1 cellular context compared by ENCODE assay signal in the genomic region with DNA sequence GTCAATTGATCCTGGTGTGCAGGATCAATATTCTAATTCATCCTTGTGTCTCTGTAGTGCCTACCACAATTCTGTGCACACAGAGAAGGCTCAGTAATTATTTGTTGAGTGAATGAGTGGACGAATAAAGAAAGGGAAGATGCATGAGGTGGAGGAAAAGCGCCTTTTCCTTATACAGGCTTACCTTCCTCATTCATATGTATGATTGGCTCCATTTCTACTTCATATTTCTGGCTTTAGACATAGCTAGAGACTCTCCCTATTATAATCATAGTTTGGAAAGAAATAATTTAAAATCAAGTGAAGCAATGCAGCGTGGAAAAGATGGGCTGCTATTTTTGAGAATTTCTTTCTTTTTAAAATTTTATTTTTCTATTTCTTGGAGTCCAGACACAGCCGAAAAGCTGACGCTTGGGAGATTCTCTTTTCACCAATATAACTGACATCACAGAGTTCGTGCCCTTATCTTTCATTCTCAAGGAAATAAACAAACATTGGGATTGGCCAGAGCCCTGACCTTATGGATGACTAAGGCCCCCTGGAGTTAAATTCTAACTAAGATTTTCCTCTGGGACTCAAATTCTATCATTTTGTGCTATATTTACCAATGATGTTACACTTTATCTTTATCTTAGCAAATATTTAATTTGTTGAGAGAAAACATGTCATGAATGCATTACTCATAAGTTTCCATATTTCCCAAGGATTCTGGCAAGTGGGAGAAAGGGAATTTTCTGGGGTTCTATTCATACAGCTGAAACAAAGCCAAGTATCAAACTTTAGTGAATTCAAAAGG.
TF ChIP-seq lines count a peak whose summit lies in the region.

No MANE protein-coding gene starts in this region.

TF ChIP-seq in GM23338, 12 proteins besides CTCF, POLR2A, EP300 and RAD21 (continued from another document):
- TF ChIP-seq, protein P1, sequence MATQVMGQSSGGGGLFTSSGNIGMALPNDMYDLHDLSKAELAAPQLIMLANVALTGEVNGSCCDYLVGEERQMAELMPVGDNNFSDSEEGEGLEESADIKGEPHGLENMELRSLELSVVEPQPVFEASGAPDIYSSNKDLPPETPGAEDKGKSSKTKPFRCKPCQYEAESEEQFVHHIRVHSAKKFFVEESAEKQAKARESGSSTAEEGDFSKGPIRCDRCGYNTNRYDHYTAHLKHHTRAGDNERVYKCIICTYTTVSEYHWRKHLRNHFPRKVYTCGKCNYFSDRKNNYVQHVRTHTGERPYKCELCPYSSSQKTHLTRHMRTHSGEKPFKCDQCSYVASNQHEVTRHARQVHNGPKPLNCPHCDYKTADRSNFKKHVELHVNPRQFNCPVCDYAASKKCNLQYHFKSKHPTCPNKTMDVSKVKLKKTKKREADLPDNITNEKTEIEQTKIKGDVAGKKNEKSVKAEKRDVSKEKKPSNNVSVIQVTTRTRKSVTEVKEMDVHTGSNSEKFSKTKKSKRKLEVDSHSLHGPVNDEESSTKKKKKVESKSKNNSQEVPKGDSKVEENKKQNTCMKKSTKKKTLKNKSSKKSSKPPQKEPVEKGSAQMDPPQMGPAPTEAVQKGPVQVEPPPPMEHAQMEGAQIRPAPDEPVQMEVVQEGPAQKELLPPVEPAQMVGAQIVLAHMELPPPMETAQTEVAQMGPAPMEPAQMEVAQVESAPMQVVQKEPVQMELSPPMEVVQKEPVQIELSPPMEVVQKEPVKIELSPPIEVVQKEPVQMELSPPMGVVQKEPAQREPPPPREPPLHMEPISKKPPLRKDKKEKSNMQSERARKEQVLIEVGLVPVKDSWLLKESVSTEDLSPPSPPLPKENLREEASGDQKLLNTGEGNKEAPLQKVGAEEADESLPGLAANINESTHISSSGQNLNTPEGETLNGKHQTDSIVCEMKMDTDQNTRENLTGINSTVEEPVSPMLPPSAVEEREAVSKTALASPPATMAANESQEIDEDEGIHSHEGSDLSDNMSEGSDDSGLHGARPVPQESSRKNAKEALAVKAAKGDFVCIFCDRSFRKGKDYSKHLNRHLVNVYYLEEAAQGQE (IDR thresholded peaks at IDR 0.05; ENCODE audit: unreplicated experiment), result no peak
- TF ChIP-seq STAT1 (IDR thresholded peaks at IDR 0.05; ENCODE audit: unreplicated experiment) (no peak), ZNF331 (CRISPR knock-in tag; IDR thresholded peaks at IDR 0.05; ENCODE audit: low read depth) (no peak), EZH2 (IDR thresholded peaks at IDR 0.05; ENCODE audit: low read depth, unreplicated experiment) (no peak), CREB1 (CRISPR knock-in tag; IDR thresholded peaks at IDR 0.05; ENCODE audit: low read depth) (no peak), ZNF114 (CRISPR knock-in tag; IDR thresholded peaks at IDR 0.05) (no peak), POLR2AphosphoS5 (IDR thresholded peaks at IDR 0.05; ENCODE audit: low read depth) (no peak), EZH2phosphoT487 (IDR thresholded peaks at IDR 0.05; ENCODE audit: unreplicated experiment) (no peak)
- TF ChIP-seq, protein P2, sequence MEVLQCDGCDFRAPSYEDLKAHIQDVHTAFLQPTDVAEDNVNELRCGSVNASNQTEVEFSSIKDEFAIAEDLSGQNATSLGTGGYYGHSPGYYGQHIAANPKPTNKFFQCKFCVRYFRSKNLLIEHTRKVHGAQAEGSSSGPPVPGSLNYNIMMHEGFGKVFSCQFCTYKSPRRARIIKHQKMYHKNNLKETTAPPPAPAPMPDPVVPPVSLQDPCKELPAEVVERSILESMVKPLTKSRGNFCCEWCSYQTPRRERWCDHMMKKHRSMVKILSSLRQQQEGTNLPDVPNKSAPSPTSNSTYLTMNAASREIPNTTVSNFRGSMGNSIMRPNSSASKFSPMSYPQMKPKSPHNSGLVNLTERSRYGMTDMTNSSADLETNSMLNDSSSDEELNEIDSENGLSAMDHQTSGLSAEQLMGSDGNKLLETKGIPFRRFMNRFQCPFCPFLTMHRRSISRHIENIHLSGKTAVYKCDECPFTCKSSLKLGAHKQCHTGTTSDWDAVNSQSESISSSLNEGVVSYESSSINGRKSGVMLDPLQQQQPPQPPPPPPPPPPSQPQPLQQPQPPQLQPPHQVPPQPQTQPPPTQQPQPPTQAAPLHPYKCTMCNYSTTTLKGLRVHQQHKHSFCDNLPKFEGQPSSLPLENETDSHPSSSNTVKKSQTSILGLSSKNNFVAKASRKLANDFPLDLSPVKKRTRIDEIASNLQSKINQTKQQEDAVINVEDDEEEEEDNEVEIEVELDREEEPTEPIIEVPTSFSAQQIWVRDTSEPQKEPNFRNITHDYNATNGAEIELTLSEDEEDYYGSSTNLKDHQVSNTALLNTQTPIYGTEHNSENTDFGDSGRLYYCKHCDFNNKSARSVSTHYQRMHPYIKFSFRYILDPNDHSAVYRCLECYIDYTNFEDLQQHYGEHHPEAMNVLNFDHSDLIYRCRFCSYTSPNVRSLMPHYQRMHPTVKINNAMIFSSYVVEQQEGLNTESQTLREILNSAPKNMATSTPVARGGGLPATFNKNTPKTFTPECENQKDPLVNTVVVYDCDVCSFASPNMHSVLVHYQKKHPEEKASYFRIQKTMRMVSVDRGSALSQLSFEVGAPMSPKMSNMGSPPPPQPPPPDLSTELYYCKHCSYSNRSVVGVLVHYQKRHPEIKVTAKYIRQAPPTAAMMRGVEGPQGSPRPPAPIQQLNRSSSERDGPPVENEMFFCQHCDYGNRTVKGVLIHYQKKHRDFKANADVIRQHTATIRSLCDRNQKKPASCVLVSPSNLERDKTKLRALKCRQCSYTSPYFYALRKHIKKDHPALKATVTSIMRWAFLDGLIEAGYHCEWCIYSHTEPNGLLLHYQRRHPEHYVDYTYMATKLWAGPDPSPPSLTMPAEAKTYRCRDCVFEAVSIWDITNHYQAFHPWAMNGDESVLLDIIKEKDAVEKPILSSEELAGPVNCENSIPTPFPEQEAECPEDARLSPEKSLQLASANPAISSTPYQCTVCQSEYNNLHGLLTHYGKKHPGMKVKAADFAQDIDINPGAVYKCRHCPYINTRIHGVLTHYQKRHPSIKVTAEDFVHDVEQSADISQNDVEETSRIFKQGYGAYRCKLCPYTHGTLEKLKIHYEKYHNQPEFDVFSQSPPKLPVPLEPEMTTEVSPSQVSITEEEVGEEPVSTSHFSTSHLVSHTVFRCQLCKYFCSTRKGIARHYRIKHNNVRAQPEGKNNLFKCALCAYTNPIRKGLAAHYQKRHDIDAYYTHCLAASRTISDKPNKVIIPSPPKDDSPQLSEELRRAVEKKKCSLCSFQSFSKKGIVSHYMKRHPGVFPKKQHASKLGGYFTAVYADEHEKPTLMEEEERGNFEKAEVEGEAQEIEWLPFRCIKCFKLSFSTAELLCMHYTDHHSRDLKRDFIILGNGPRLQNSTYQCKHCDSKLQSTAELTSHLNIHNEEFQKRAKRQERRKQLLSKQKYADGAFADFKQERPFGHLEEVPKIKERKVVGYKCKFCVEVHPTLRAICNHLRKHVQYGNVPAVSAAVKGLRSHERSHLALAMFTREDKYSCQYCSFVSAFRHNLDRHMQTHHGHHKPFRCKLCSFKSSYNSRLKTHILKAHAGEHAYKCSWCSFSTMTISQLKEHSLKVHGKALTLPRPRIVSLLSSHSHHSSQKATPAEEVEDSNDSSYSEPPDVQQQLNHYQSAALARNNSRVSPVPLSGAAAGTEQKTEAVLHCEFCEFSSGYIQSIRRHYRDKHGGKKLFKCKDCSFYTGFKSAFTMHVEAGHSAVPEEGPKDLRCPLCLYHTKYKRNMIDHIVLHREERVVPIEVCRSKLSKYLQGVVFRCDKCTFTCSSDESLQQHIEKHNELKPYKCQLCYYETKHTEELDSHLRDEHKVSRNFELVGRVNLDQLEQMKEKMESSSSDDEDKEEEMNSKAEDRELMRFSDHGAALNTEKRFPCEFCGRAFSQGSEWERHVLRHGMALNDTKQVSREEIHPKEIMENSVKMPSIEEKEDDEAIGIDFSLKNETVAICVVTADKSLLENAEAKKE (CRISPR knock-in tag; IDR thresholded peaks at IDR 0.05), result no peak
- TF ChIP-seq, protein P3, sequence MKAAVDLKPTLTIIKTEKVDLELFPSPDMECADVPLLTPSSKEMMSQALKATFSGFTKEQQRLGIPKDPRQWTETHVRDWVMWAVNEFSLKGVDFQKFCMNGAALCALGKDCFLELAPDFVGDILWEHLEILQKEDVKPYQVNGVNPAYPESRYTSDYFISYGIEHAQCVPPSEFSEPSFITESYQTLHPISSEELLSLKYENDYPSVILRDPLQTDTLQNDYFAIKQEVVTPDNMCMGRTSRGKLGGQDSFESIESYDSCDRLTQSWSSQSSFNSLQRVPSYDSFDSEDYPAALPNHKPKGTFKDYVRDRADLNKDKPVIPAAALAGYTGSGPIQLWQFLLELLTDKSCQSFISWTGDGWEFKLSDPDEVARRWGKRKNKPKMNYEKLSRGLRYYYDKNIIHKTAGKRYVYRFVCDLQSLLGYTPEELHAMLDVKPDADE (IDR thresholded peaks at IDR 0.05), result no peak
TF ChIP-seq in GM23338: peak in this region for 0.
